1 cellular context compared by ENCODE assay signal in the genomic region with DNA sequence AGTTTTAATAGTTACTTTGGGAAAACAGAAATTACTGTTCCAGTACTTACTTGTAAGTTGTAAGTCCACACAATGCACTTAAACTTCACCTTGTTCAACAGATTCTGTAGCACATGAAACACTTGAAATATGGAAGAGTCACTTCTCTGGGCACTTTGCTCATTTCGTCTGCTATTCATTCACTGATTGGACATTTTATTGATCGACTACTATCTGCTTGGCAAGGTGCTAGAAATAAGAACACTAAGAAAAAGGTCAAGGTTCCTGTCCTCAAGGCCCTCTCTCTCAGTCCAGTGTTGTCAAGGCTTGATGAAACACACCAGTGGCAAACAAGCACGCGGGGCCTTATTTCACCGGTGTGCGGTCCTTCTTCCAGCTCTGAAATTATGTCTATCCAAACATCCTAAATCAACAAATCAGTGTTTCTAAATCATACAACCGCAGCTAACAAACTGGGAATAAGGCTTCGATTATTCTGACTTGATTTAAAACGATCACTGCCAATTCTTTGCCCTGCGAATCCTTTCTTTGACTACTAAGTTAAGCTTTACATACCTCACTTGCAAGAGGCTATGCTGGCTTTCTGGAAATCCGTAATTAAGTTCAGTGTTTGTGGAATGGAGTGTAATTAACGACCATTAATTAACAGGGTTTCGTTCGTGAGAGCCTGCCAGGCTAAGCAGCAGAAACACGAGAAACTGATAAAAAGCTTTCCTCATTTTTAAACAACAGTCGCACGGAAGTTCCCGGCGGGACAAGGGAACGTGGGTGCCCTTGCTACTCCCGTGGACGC.
TF ChIP-seq lines count a peak whose summit lies in the region.

No MANE protein-coding gene starts in this region.

TF ChIP-seq in HepG2, 621 proteins besides CTCF, POLR2A, EP300 and RAD21 (continued from another document and continues in another):
- TF ChIP-seq, protein P1, sequence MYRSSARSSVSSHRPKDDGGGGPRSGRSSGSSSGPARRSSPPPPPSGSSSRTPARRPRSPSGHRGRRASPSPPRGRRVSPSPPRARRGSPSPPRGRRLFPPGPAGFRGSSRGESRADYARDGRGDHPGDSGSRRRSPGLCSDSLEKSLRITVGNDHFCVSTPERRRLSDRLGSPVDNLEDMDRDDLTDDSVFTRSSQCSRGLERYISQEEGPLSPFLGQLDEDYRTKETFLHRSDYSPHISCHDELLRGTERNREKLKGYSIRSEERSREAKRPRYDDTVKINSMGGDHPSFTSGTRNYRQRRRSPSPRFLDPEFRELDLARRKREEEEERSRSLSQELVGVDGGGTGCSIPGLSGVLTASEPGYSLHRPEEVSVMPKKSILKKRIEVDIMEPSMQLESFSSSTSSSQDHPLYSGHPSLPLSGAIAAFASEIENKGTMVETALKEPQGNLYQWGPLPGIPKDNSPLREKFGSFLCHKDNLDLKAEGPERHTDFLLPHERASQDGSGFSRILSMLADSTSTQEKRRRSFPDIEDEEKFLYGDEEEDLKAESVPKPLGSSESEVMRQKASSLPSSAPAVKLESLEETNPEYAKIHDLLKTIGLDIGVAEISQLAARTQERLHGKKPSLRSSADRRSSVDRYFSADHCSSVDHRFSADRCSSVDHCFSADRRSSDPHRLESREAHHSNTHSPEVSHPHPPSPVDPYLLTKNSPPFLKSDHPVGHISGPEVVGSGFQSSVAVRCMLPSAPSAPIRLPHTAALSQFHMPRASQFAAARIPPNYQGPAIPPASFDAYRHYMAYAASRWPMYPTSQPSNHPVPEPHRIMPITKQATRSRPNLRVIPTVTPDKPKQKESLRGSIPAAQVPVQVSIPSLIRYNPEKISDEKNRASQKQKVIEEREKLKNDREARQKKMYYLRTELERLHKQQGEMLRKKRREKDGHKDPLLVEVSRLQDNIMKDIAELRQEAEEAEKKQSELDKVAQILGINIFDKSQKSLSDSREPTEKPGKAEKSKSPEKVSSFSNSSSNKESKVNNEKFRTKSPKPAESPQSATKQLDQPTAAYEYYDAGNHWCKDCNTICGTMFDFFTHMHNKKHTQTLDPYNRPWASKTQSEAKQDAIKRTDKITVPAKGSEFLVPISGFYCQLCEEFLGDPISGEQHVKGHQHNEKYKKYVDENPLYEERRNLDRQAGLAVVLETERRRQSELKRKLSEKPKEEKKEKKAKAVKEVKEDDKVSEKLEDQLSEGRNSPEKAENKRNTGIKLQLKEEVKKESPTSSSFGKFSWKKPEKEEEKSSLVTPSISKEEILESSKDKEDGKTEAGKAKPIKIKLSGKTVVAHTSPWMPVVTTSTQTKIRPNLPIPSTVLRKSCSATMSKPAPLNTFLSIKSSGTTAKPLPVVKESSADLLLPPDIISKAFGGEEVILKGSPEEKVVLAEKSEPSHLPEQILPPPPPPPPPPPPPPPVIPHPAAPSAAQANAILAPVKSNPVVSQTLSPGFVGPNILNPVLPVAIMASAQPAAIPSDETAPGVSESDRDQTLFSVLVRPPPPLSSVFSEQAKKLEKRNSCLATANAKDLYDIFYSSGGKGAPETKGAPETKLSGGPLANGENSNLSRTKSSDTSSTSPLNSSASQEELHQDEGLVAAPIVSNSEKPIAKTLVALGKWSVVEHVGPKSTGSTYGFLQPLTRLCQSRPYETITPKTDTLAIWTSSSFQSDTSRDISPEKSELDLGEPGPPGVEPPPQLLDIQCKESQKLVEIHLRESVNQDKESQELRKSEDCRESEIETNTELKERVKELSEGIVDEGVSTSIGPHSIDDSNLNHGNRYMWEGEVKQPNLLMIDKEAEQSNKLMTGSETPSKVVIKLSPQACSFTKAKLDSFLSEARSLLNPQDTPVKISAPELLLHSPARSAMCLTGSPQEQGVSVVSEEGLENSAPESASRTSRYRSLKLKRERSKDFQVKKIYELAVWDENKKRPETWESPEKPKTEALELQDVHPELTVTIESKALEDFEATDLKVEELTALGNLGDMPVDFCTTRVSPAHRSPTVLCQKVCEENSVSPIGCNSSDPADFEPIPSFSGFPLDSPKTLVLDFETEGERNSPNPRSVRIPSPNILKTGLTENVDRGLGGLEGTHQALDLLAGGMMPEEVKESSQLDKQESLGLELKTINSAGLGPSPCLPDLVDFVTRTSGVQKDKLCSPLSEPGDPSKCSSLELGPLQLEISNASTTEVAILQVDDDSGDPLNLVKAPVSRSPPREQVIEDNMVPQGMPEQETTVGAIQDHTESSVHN (CRISPR knock-in tag; IDR thresholded peaks at IDR 0.05): no peak
- no peak for TF ChIP-seq SMAD9 (CRISPR knock-in tag; IDR thresholded peaks at IDR 0.05)
- TF ChIP-seq ISL2 (CRISPR knock-in tag; IDR thresholded peaks at IDR 0.05): no peak
- TF ChIP-seq ZNF678 (CRISPR knock-in tag; IDR thresholded peaks at IDR 0.05): no peak
- TF ChIP-seq ZNF775 (CRISPR knock-in tag; IDR thresholded peaks at IDR 0.05; ENCODE audit: borderline replicate concordance): no peak
- no peak for TF ChIP-seq YEATS4 (CRISPR knock-in tag; IDR thresholded peaks at IDR 0.05; ENCODE audit: borderline replicate concordance)
- TF ChIP-seq ZFP1 (CRISPR knock-in tag; IDR thresholded peaks at IDR 0.05): no peak
- TF ChIP-seq ELK4 (CRISPR knock-in tag; IDR thresholded peaks at IDR 0.05; ENCODE audit: borderline replicate concordance): no peak
- no peak for TF ChIP-seq ZNF563 (CRISPR knock-in tag; IDR thresholded peaks at IDR 0.05)
- no peak for TF ChIP-seq HMGXB4 (CRISPR knock-in tag; IDR thresholded peaks at IDR 0.05; ENCODE audit: borderline replicate concordance in 1 of 2, low read depth in 1 of 2)
- TF ChIP-seq ZNF441 (CRISPR knock-in tag; IDR thresholded peaks at IDR 0.05; ENCODE audit: borderline replicate concordance): no peak
- no peak for TF ChIP-seq NR2F2 (IDR thresholded peaks at IDR 0.05; ENCODE audit: borderline replicate concordance, low read depth)
- TF ChIP-seq, protein P2, sequence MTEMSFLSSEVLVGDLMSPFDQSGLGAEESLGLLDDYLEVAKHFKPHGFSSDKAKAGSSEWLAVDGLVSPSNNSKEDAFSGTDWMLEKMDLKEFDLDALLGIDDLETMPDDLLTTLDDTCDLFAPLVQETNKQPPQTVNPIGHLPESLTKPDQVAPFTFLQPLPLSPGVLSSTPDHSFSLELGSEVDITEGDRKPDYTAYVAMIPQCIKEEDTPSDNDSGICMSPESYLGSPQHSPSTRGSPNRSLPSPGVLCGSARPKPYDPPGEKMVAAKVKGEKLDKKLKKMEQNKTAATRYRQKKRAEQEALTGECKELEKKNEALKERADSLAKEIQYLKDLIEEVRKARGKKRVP (CRISPR knock-in tag; IDR thresholded peaks at IDR 0.05): no peak
- TF ChIP-seq ZNF207 (IDR thresholded peaks at IDR 0.05; ENCODE audit: borderline replicate concordance): no peak
- no peak for TF ChIP-seq MEIS2 (CRISPR knock-in tag; IDR thresholded peaks at IDR 0.05)
- no peak for TF ChIP-seq ZNF562 (CRISPR knock-in tag; IDR thresholded peaks at IDR 0.05; ENCODE audit: borderline replicate concordance)
- TF ChIP-seq ZBTB43 (CRISPR knock-in tag; conservative IDR thresholded peaks at IDR 0.05): no peak
- TF ChIP-seq ZNF770 (CRISPR knock-in tag; IDR thresholded peaks at IDR 0.05): no peak
- no peak for TF ChIP-seq ZNF367 (CRISPR knock-in tag; IDR thresholded peaks at IDR 0.05; ENCODE audit: borderline replicate concordance)
- TF ChIP-seq PAWR (CRISPR knock-in tag; IDR thresholded peaks at IDR 0.05; ENCODE audit: borderline replicate concordance): no peak
- no peak for TF ChIP-seq HOXD1 (CRISPR knock-in tag; IDR thresholded peaks at IDR 0.05)
- TF ChIP-seq, protein P3, sequence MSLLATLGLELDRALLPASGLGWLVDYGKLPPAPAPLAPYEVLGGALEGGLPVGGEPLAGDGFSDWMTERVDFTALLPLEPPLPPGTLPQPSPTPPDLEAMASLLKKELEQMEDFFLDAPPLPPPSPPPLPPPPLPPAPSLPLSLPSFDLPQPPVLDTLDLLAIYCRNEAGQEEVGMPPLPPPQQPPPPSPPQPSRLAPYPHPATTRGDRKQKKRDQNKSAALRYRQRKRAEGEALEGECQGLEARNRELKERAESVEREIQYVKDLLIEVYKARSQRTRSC (CRISPR knock-in tag; IDR thresholded peaks at IDR 0.05; ENCODE audit: low read depth): no peak
- TF ChIP-seq MAFF (IDR thresholded peaks at IDR 0.05; ENCODE audit: low read depth, low read length): no peak
- no peak for TF ChIP-seq RELA (CRISPR knock-in tag; IDR thresholded peaks at IDR 0.05)
- no peak for TF ChIP-seq HCFC1 (IDR thresholded peaks at IDR 0.05; ENCODE audit: low read depth, low read length)
- TF ChIP-seq, protein P4, sequence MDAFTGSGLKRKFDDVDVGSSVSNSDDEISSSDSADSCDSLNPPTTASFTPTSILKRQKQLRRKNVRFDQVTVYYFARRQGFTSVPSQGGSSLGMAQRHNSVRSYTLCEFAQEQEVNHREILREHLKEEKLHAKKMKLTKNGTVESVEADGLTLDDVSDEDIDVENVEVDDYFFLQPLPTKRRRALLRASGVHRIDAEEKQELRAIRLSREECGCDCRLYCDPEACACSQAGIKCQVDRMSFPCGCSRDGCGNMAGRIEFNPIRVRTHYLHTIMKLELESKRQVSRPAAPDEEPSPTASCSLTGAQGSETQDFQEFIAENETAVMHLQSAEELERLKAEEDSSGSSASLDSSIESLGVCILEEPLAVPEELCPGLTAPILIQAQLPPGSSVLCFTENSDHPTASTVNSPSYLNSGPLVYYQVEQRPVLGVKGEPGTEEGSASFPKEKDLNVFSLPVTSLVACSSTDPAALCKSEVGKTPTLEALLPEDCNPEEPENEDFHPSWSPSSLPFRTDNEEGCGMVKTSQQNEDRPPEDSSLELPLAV (CRISPR knock-in tag; conservative IDR thresholded peaks at IDR 0.05; ENCODE audit: low read depth): no peak
- TF ChIP-seq, protein P5, sequence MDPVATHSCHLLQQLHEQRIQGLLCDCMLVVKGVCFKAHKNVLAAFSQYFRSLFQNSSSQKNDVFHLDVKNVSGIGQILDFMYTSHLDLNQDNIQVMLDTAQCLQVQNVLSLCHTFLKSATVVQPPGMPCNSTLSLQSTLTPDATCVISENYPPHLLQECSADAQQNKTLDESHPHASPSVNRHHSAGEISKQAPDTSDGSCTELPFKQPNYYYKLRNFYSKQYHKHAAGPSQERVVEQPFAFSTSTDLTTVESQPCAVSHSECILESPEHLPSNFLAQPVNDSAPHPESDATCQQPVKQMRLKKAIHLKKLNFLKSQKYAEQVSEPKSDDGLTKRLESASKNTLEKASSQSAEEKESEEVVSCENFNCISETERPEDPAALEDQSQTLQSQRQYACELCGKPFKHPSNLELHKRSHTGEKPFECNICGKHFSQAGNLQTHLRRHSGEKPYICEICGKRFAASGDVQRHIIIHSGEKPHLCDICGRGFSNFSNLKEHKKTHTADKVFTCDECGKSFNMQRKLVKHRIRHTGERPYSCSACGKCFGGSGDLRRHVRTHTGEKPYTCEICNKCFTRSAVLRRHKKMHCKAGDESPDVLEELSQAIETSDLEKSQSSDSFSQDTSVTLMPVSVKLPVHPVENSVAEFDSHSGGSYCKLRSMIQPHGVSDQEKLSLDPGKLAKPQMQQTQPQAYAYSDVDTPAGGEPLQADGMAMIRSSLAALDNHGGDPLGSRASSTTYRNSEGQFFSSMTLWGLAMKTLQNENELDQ (CRISPR knock-in tag; IDR thresholded peaks at IDR 0.05; ENCODE audit: borderline replicate concordance): no peak
- TF ChIP-seq, protein P6, sequence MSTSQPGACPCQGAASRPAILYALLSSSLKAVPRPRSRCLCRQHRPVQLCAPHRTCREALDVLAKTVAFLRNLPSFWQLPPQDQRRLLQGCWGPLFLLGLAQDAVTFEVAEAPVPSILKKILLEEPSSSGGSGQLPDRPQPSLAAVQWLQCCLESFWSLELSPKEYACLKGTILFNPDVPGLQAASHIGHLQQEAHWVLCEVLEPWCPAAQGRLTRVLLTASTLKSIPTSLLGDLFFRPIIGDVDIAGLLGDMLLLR (CRISPR knock-in tag; IDR thresholded peaks at IDR 0.05): no peak
